Comparison of ENCODE assay signal across 8 cellular contexts in the genomic region with DNA sequence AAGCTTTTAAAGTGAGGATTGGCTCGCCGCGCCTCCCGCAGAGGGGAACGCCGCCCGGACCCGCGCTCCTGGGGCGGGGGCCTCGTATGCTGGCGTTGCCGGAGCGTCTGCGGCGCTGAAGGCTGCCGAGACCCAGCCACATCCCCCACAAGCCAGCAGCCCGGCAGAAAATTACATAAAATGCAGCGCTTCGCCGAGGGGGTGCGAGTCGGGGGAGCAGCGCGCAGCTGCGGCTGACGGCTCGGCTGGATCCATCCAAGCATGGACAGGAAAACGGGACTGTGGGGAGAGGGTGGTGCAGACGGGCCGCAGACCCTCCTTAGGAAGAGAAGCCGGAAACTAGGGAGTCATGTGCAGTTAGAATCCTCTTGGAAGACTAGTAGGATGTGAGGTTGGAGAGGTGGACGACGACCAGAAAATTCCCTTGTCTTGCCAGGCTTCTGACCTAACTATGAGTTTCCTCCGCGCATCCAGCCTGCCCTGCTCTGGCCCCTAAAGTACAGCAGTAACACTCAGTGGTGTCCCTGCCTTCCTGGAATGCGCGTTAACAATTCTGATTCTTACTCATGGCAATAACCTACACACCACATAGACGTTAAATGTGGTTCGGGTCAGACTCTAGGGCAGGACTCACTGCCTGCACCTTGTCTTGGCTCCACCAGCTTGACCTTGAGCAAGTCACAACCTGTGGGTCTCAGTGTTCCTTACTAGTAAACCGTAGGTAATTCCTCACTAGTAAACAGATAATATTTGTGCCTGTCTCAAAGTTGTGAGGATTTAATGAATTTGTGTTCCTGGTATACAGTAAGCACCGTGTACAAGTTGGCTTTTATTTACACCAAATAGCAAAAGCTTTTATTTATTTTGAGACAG. TPM values are rescaled to one million over a fixed set of nuclear protein-coding genes. Genes with fewer than 3 reads are reported as not detected.
A peak's percentile ranks its signal among the peaks of the same experiment; 100 is the strongest.
DNase-seq lines count a peak whose midpoint lies in the region; FAIRE-seq and TF ChIP-seq lines count a peak whose summit lies in the region.

No MANE protein-coding gene starts in this region.

- H3K9me2 ChIP-seq in DOHH2 (replicated peaks; ENCODE audit: control insufficient read depth, low read length) (no peaks in the 10 kb centered on the region), GM23248 (ENCODE audit: insufficient read depth) (no peaks in the 10 kb centered on the region)

- peaks cover 49% of the 10 kb centered on the region for H3F3A ChIP-seq in DOHH2 (ENCODE audit: control insufficient read depth, insufficient read depth)
- H3F3A ChIP-seq in GM23248 (ENCODE audit: insufficient read depth): peaks cover 29% of the 10 kb centered on the region

- H3K4me1 ChIP-seq in DOHH2 (ENCODE audit: control insufficient read depth, low read length) (peaks cover 78% of the 10 kb centered on the region), GM23248 (ENCODE audit: insufficient read depth) (peaks cover 23% of the 10 kb centered on the region), ascending aorta (peaks cover 0 to 14% of the 10 kb centered on the region in 2 donors)

- in situ Hi-C loops in GM23248 (cut with MboI): no loop called here

- intact Hi-C loops in ascending aorta (cut with DNase I): loop anchor here (1.0 kb wide), 1 partner anchor 74 kb away; no protein-coding TSS in a partner anchor

- DNase-seq in GM23248: peak; percentile 86
- peak; percentile 77 for DNase-seq in MG63
- DNase-seq in T-helper 1 cell: peak in 4 of 5 donors; percentile 12 to 75 (median 36)
- DNase-seq in ascending aorta (ENCODE audit: low spot score in 2 of 2): peak in 1 of 2 donors; percentile 68
- peak; percentile 65 for DNase-seq in hepatic stellate cell (ENCODE audit: low spot score)
- DNase-seq in pulmonary artery endothelial cell (ENCODE audit: low read depth, low spot score): peak; percentile 10
- no peak for DNase-seq in frontal cortex (ENCODE audit: low spot score in 2 of 2)

- H3K27ac ChIP-seq in DOHH2 (ENCODE audit: low read depth, low read length): peak overlapping the region; percentile 96
- H3K27ac ChIP-seq in GM23248: peak overlapping the region; percentile 89
- peak overlapping the region; percentile 91 to 99 for H3K27ac ChIP-seq in ascending aorta

- H4K20me1 ChIP-seq in DOHH2 (ENCODE audit: control insufficient read depth, insufficient read depth, low read depth, low read length) (peaks cover 14% of the 10 kb centered on the region), GM23248 (ENCODE audit: insufficient read depth) (no peaks in the 10 kb centered on the region)

- H2AFZ ChIP-seq in GM23248: peak overlapping the region; percentile 89

- H3K36me3 ChIP-seq in DOHH2 (ENCODE audit: control insufficient read depth, low read length): peaks cover 38% of the 10 kb centered on the region
- H3K36me3 ChIP-seq in GM23248 (ENCODE audit: low read depth): peaks cover 6% of the 10 kb centered on the region; the same call in 1 of the 2 replicates
- H3K36me3 ChIP-seq in MG63: peaks cover 26% of the 10 kb centered on the region
- H3K36me3 ChIP-seq in ascending aorta: peaks cover 5 to 11% of the 10 kb centered on the region in 2 donors

- peak overlapping the region; percentile 92 for H3K9ac ChIP-seq in GM23248

- H3K9me3 ChIP-seq in DOHH2 (ENCODE audit: control insufficient read depth, insufficient read depth, low read length) (no peaks in the 10 kb centered on the region), GM23248 (ENCODE audit: low read depth) (no peaks in the 10 kb centered on the region), MG63 (no peaks in the 10 kb centered on the region), ascending aorta (no peaks in the 10 kb centered on the region)

- H3K79me2 ChIP-seq in DOHH2 (ENCODE audit: control insufficient read depth, low read length): peaks cover 53% of the 10 kb centered on the region
- H3K79me2 ChIP-seq in GM23248 (ENCODE audit: insufficient read depth): peaks cover 29% of the 10 kb centered on the region

- TF ChIP-seq CTCF in DOHH2 (IDR thresholded peaks at IDR 0.05; ENCODE audit: low read depth, low read length, poor library complexity, severe bottlenecking) (no peak), ascending aorta (IDR thresholded peaks at IDR 0.05) (peak in 2 of 3 experiments; percentile 2 to 6)

- no peak for FAIRE-seq in frontal cortex (lab: Jason Lieb, UNC)

- 5% methylated on average over 42 of the region's 42 CpGs for WGBS in GM23248 (ENCODE audit: low coverage in 1 of 2, low lambda C conversion rate in 2 of 2, missing lambda C conversion rate in 2 of 2), 2 experiments

- H3K27me3 ChIP-seq in DOHH2 (ENCODE audit: control insufficient read depth, low read length): no peaks in the 10 kb centered on the region
- no peaks in the 10 kb centered on the region for H3K27me3 ChIP-seq in GM23248 (replicated peaks; ENCODE audit: insufficient read depth)
- no peaks in the 10 kb centered on the region for H3K27me3 ChIP-seq in MG63
- H3K27me3 ChIP-seq in ascending aorta: no peaks in the 10 kb centered on the region

- H3K4me2 ChIP-seq in DOHH2 (ENCODE audit: low read length) (peak overlapping the region; percentile 97), GM23248 (ENCODE audit: unreplicated experiment) (peak overlapping the region; percentile 93)

- peak overlapping the region; percentile 83 for H3K4me3 ChIP-seq in DOHH2 (ENCODE audit: low read length)
- peak overlapping the region; percentile 79 for H3K4me3 ChIP-seq in GM23248
- peak overlapping the region; percentile 70 for H3K4me3 ChIP-seq in MG63
- peak overlapping the region; percentile 98 to 100 for H3K4me3 ChIP-seq in ascending aorta

RNA-seq across cellular contexts. Expression of gene BRWD1, which starts 1.0 kb away (rescaled TPM):
- 27.2 and 48.9 TPM in 2 replicates for total RNA-seq in GM23248 (2014; rRNA removed; shearing (Covaris generic))
- 22.1 and 23.6 TPM in 2 replicates for polyA plus RNA-seq in GM23248 (2016; fragmentation: Nextera tagmentation; extraction: Ambion mirVana)
- 33.8 and 67.0 TPM in 2 replicates for total RNA-seq in MG63 (2014; rRNA removed; shearing (Covaris generic); ENCODE audit: low replicate concordance)
- 15.4 TPM for total RNA-seq in ascending aorta
- total RNA-seq in pulmonary artery endothelial cell: 33.4 and 46.9 TPM in 2 replicates
- 399 TPM for total RNA-seq in frontal cortex

RNA-seq across cellular contexts. Expression of gene HMGN1, which starts 34.5 kb away (rescaled TPM):
- total RNA-seq in GM23248 (2014; rRNA removed; shearing (Covaris generic)): 191 and 192 TPM in 2 replicates
- 340 and 349 TPM in 2 replicates for polyA plus RNA-seq in GM23248 (2016; fragmentation: Nextera tagmentation; extraction: Ambion mirVana)
- total RNA-seq in MG63 (2014; rRNA removed; shearing (Covaris generic); ENCODE audit: low replicate concordance): 474 and 726 TPM in 2 replicates
- 22.7 TPM for total RNA-seq in ascending aorta
- 273 and 279 TPM in 2 replicates for total RNA-seq in pulmonary artery endothelial cell
- 143 TPM for total RNA-seq in frontal cortex

Comparison
In these comparisons a context has a peak if more than half of its experiments do, and no peak if none do; other contexts are left out.
1. DNase-seq: peak in GM23248 (single experiment), MG63 (single experiment), T-helper 1 cell (4 of 5), hepatic stellate cell (single experiment) and pulmonary artery endothelial cell (single experiment); none in frontal cortex (0 of 2).
2. Peak in every context shown above with its lines, with median percentiles within 50 percentile points of each other: H3K27ac ChIP-seq and H3K4me3 ChIP-seq.